24 cellular contexts compared by ENCODE assay signal in the genomic region with DNA sequence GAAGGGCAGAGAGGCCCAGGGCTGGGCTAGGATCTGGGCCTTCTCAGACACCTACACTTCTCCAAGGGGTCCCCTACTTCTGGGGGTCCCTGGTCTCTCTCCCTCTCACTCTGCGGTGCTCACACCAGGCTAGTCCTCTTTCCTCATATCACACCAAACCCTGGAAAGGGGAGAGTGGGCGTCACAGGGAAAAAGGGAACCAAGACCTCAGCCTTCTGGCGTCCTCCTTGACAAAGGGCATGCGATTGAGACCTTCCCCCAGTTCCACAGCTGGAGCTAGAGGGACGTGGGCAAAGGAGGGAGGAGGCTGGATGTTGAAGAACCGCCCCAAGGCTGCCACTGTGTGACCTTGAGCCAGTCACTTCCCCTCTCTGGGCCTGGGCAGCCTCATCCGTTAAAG. TPM values are rescaled to one million over a fixed set of nuclear protein-coding genes. Genes with fewer than 3 reads are reported as not detected.
DNase-seq lines count a peak whose midpoint lies in the region; ATAC-seq and TF ChIP-seq lines count a peak whose summit lies in the region.
"Had no signal": no experiment of that assay in that cellular context is flagged by ENCODE, and none has a peak within 500 bp of the region (broad histone marks: within the 10 kb centered on the region; RNA-seq: fewer than 3 reads in every experiment).

No MANE protein-coding gene starts in this region.

- TF ChIP-seq CTCF in brain (conservative IDR thresholded peaks at IDR 0.05) = no peak
- no peak for TF ChIP-seq CTCF in osteoblast (IDR thresholded peaks at IDR 0.05; ENCODE audit: extremely low read depth, low read depth, low read length)
- TF ChIP-seq CTCF in WERI-Rb-1 (IDR thresholded peaks at IDR 0.05; ENCODE audit: low read depth, low read length) = no peak

- peak overlapping the region; percentile 75 to 82 (median 81) for H3K4me3 Mint-ChIP-seq in brain
- H3K4me3 Mint-ChIP-seq: activated B cell treated with CpG ODN at 0.5 μM for 24 hours; activated naive CD8-positive, alpha-beta T cell treated with anti-CD3 and anti-CD28 coated beads, Interleukin-2, amount 10 ng/mL, durations not matched to agents 7 days and 5 days; activated T-cell treated with anti-CD3 and anti-CD28 coated beads, Interleukin-2, amount 50 U/mL, for 4 hours; effector memory CD8-positive, alpha-beta T cell; T-cell had no signal

- H3K4me2 ChIP-seq in osteoblast (ENCODE audit: insufficient read depth, low read length) = no peak overlapping the region
- H3K4me2 ChIP-seq: BLaER1 treated with 17β-estradiol and CSF1 and Interleukin-3, amounts not matched to agents 10 nM and 100 nM had no signal

- H3K27me3 ChIP-seq in H7 (ENCODE audit: control insufficient read depth, insufficient read depth, low read length) (peaks cover 40% of the 10 kb centered on the region), osteoblast (ENCODE audit: insufficient read depth, low read length) (peaks cover 31% of the 10 kb centered on the region), WERI-Rb-1 (ENCODE audit: insufficient read depth, low read depth, severe bottlenecking) (no peaks in the 10 kb centered on the region)
- H3K27me3 ChIP-seq: BLaER1 treated with 17β-estradiol and CSF1 and Interleukin-3, amounts not matched to agents 10 nM and 100 nM had no signal

- H3K9me3 ChIP-seq in osteoblast (ENCODE audit: low read depth, low read length) (no peaks in the 10 kb centered on the region), WERI-Rb-1 (ENCODE audit: severe bottlenecking) (no peaks in the 10 kb centered on the region)
- H3K9me3 ChIP-seq: BLaER1 treated with 17β-estradiol and CSF1 and Interleukin-3, amounts not matched to agents 10 nM and 100 nM; left lung; transverse colon had no signal

- no peak for ATAC-seq in GM21723 (IDR thresholded peaks at IDR 0.05; ENCODE audit: unreplicated experiment)
- ATAC-seq: activated T-cell treated with anti-CD3 and anti-CD28 coated beads, Interleukin-2, amount 50 U/mL, for 4 hours; effector memory CD8-positive, alpha-beta T cell; T-cell had no signal

- H4K20me1 ChIP-seq in osteoblast (ENCODE audit: insufficient read depth, low read length) = no peaks in the 10 kb centered on the region

- peaks cover 32% of the 10 kb centered on the region for H3K4me1 Mint-ChIP-seq in brain
- H3K4me1 Mint-ChIP-seq: activated B cell treated with CpG ODN at 0.5 μM for 24 hours, neural crest cell had no signal

- H3K27ac ChIP-seq in osteoblast (ENCODE audit: low read depth, low read length) = no peak overlapping the region
- H3K27ac ChIP-seq in WERI-Rb-1 = no peak overlapping the region
- H3K27ac ChIP-seq: BLaER1 treated with 17β-estradiol and CSF1 and Interleukin-3, amounts not matched to agents 10 nM and 100 nM; coronary artery; transverse colon had no signal

- H3K4me3 ChIP-seq in H7 (ENCODE audit: insufficient read depth, low read depth, low read length) (no peak overlapping the region), osteoblast (ENCODE audit: insufficient read depth, low read length) (no peak overlapping the region), WERI-Rb-1 (ENCODE audit: low read depth, low read length) (no peak overlapping the region)
- H3K4me3 ChIP-seq: BLaER1 treated with 17β-estradiol and CSF1 and Interleukin-3, amounts not matched to agents 10 nM and 100 nM; coronary artery; left lung; transverse colon had no signal

- DNase-seq in H7 (peak; percentile 33), osteoblast (ENCODE audit: insufficient read length, low spot score, missing footprints) (peak; percentile 80), WERI-Rb-1 (no peak)
- DNase-seq: activated B cell treated with CpG ODN at 0.5 μM for 24 hours; activated gamma-delta T cell treated with Interleukin-2 at 50 U/mL for 16 hours; activated naive CD8-positive, alpha-beta T cell treated with anti-CD3 and anti-CD28 coated beads, Interleukin-2, amount 10 ng/mL, durations not matched to agents 7 days and 5 days; activated T-cell treated with anti-CD3 and anti-CD28 coated beads, Interleukin-2, amount 50 U/mL, for 4 hours; effector memory CD8-positive, alpha-beta T cell; left lung; NCI-H1417 treated with DMSO at 0.1 percent for 48 hours; NCI-H2081 treated with DMSO at 0.1 percent for 48 hours; stimulated activated CD4-positive, alpha-beta T cell treated with anti-CD3 and anti-CD28 coated beads, Interleukin-4, amount 100 ng/mL, for 4 hours; T-cell; transverse colon had no signal

- no peaks in the 10 kb centered on the region for H3K4me1 ChIP-seq in osteoblast (ENCODE audit: insufficient read depth, low read length)

- H3K9me3 Mint-ChIP-seq in brain = peaks cover 0 to 5% (median 0%) of the 10 kb centered on the region in 5 experiments
- H3K9me3 Mint-ChIP-seq: activated B cell treated with CpG ODN at 0.5 μM for 24 hours; activated naive CD8-positive, alpha-beta T cell treated with anti-CD3 and anti-CD28 coated beads, Interleukin-2, amount 10 ng/mL, durations not matched to agents 7 days and 5 days; activated T-cell treated with anti-CD3 and anti-CD28 coated beads, Interleukin-2, amount 50 U/mL, for 4 hours; effector memory CD8-positive, alpha-beta T cell; neural crest cell; T-cell had no signal

- H3K27ac Mint-ChIP-seq in brain = peak overlapping the region in 2 of 5 experiments; percentile 59 to 82
- H3K27ac Mint-ChIP-seq: activated B cell treated with CpG ODN at 0.5 μM for 24 hours; activated naive CD8-positive, alpha-beta T cell treated with anti-CD3 and anti-CD28 coated beads, Interleukin-2, amount 10 ng/mL, durations not matched to agents 7 days and 5 days; T-cell had no signal

- peaks cover 3% of the 10 kb centered on the region for H3K27me3 Mint-ChIP-seq in brain
- H3K27me3 Mint-ChIP-seq: activated B cell treated with CpG ODN at 0.5 μM for 24 hours; activated naive CD8-positive, alpha-beta T cell treated with anti-CD3 and anti-CD28 coated beads, Interleukin-2, amount 10 ng/mL, durations not matched to agents 7 days and 5 days; effector memory CD8-positive, alpha-beta T cell; T-cell had no signal

- H3K79me2 ChIP-seq in osteoblast (ENCODE audit: insufficient read depth, low read length) = no peaks in the 10 kb centered on the region

- H3K36me3 ChIP-seq in H7 (replicated peaks; ENCODE audit: control insufficient read depth, insufficient read depth, low read length) = peaks cover 5% of the 10 kb centered on the region
- no peaks in the 10 kb centered on the region for H3K36me3 ChIP-seq in osteoblast (ENCODE audit: insufficient read depth, low read length)
- H3K36me3 ChIP-seq in WERI-Rb-1 = peaks cover 13% of the 10 kb centered on the region; the same call in 1 of the 2 replicates
- H3K36me3 ChIP-seq: transverse colon had no signal

- no peak overlapping the region for H2AFZ ChIP-seq in osteoblast (ENCODE audit: low read length)

- H3K36me3 Mint-ChIP-seq in brain = peaks cover 14% of the 10 kb centered on the region

RNA-seq across cellular contexts. Expression of a gene that starts 18.5 kb away (rescaled TPM):
- 13.7 and 19.3 TPM in 2 replicates for total RNA-seq in H7 (2014; rRNA removed; shearing (Covaris generic))
- 22.1 TPM for polyA plus RNA-seq in brain (ENCODE audit: insufficient read depth, low read depth, low replicate concordance)
- 3.8 and 4.7 TPM in 2 replicates for total RNA-seq in osteoblast

RNA-seq across cellular contexts. Expression of a gene that starts 24.9 kb away (rescaled TPM):
- total RNA-seq in H7 (2014; rRNA removed; shearing (Covaris generic)) = 0.26 and 0.42 TPM in 2 replicates
- polyA plus RNA-seq in brain (ENCODE audit: insufficient read depth, low read depth, low replicate concordance) = 32.2 TPM
- total RNA-seq in osteoblast = 0.29 and 0.36 TPM in 2 replicates
- total RNA-seq: epithelial cell of proximal tubule, LHCN-M2 had no signal
- polyA plus RNA-seq: AG04450 had no signal

RNA-seq across cellular contexts. Expression of a gene that starts 32.3 kb away (rescaled TPM):
- total RNA-seq in H7 (2014; rRNA removed; shearing (Covaris generic)) = 51.5 and 56.6 TPM in 2 replicates
- 68.6 TPM for polyA plus RNA-seq in brain (ENCODE audit: insufficient read depth, low read depth, low replicate concordance)
- 54.8 and 56.1 TPM in 2 replicates for total RNA-seq in osteoblast

RNA-seq across cellular contexts. Expression of a gene that starts 37.7 kb away (rescaled TPM):
- 0.11 TPM in 1 of 2 replicates, not detected in the other for total RNA-seq in H7 (2014; rRNA removed; shearing (Covaris generic))
- polyA plus RNA-seq in brain (ENCODE audit: insufficient read depth, low read depth, low replicate concordance) = not detected
- under 0.01 TPM in 1 of 2 replicates, not detected in the other for total RNA-seq in osteoblast
- total RNA-seq: activated B cell treated with CpG ODN at 0.5 μM for 24 hours, astrocyte, epithelial cell of proximal tubule, G401, LHCN-M2, neural crest cell, transverse colon had no signal
- polyA plus RNA-seq: AG04450 had no signal

RNA-seq across cellular contexts. Expression of a gene that starts 38.1 kb away (rescaled TPM):
- 14.3 and 21.2 TPM in 2 replicates for total RNA-seq in H7 (2014; rRNA removed; shearing (Covaris generic))
- polyA plus RNA-seq in brain (ENCODE audit: insufficient read depth, low read depth, low replicate concordance) = 16.8 TPM
- total RNA-seq in osteoblast = 12.7 and 16.3 TPM in 2 replicates
